Comparison of ENCODE assay signal across 1 cellular context in genomic region chr11:70732493-70733206, GRCh38.
TF ChIP-seq lines count a peak whose summit lies in the region.

No MANE protein-coding gene starts in this region.

TF ChIP-seq in WTC11, 78 proteins besides CTCF, POLR2A, EP300 and RAD21 (continued from another document):
- TF ChIP-seq ZNF121 (CRISPR knock-in tag; IDR thresholded peaks at IDR 0.05) (no peak), FOXP4 (CRISPR knock-in tag; IDR thresholded peaks at IDR 0.05) (no peak), ZNF219 (CRISPR knock-in tag; IDR thresholded peaks at IDR 0.05; ENCODE audit: borderline replicate concordance) (no peak), RELA (CRISPR knock-in tag; IDR thresholded peaks at IDR 0.05; ENCODE audit: borderline replicate concordance) (no peak), SOX15 (CRISPR knock-in tag; IDR thresholded peaks at IDR 0.05) (no peak), JUN (CRISPR knock-in tag; IDR thresholded peaks at IDR 0.05) (no peak), CBFB (CRISPR knock-in tag; IDR thresholded peaks at IDR 0.05; ENCODE audit: low read depth) (no peak)
- TF ChIP-seq, protein P1, sequence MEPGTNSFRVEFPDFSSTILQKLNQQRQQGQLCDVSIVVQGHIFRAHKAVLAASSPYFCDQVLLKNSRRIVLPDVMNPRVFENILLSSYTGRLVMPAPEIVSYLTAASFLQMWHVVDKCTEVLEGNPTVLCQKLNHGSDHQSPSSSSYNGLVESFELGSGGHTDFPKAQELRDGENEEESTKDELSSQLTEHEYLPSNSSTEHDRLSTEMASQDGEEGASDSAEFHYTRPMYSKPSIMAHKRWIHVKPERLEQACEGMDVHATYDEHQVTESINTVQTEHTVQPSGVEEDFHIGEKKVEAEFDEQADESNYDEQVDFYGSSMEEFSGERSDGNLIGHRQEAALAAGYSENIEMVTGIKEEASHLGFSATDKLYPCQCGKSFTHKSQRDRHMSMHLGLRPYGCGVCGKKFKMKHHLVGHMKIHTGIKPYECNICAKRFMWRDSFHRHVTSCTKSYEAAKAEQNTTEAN (CRISPR knock-in tag; IDR thresholded peaks at IDR 0.05) = no peak
- TF ChIP-seq, protein P2, sequence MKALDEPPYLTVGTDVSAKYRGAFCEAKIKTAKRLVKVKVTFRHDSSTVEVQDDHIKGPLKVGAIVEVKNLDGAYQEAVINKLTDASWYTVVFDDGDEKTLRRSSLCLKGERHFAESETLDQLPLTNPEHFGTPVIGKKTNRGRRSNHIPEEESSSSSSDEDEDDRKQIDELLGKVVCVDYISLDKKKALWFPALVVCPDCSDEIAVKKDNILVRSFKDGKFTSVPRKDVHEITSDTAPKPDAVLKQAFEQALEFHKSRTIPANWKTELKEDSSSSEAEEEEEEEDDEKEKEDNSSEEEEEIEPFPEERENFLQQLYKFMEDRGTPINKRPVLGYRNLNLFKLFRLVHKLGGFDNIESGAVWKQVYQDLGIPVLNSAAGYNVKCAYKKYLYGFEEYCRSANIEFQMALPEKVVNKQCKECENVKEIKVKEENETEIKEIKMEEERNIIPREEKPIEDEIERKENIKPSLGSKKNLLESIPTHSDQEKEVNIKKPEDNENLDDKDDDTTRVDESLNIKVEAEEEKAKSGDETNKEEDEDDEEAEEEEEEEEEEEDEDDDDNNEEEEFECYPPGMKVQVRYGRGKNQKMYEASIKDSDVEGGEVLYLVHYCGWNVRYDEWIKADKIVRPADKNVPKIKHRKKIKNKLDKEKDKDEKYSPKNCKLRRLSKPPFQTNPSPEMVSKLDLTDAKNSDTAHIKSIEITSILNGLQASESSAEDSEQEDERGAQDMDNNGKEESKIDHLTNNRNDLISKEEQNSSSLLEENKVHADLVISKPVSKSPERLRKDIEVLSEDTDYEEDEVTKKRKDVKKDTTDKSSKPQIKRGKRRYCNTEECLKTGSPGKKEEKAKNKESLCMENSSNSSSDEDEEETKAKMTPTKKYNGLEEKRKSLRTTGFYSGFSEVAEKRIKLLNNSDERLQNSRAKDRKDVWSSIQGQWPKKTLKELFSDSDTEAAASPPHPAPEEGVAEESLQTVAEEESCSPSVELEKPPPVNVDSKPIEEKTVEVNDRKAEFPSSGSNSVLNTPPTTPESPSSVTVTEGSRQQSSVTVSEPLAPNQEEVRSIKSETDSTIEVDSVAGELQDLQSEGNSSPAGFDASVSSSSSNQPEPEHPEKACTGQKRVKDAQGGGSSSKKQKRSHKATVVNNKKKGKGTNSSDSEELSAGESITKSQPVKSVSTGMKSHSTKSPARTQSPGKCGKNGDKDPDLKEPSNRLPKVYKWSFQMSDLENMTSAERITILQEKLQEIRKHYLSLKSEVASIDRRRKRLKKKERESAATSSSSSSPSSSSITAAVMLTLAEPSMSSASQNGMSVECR (CRISPR knock-in tag; IDR thresholded peaks at IDR 0.05; ENCODE audit: borderline replicate concordance) = no peak
- TF ChIP-seq, protein P3, sequence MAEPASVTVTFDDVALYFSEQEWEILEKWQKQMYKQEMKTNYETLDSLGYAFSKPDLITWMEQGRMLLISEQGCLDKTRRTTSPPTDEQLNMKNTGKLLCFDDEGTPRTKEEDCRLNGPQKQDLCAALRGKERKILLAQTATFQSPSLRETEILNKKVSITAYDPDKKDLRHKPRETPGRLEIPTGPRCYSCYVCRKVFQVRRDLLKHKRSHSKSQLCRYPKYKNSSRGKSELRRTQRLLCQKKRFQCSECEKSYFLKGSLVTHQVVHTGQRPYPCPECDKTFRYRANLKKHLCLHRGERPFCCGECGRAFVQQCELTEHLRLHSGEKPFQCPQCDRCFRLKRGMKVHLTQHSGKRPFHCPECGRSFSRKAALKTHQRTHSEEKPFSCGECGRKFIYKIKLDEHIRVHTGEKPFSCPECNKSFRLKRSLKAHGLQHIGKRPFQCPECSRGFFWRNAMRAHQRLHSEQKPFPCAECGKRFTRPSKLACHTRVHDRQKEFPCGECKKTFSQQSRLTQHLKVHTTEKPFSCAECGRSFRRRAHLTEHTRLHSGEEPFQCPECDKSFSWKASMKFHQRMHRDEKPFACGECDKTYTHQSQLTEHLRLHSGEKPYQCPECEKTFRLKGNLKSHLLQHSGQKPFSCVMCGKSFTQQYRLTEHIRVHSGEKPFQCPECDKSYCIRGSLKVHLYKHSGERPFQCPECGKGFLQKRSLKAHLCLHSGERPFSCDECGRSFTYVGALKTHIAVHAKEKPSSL (CRISPR knock-in tag; conservative IDR thresholded peaks at IDR 0.05) = no peak
